15 cellular contexts compared by ENCODE assay signal in genomic region chr18:73728657-73729056, GRCh38.
DNase-seq lines count a peak whose midpoint lies in the region; ATAC-seq and TF ChIP-seq lines count a peak whose summit lies in the region.
"Had no signal": no experiment of that assay in that cellular context is flagged by ENCODE, and none has a peak within 500 bp of the region (broad histone marks: within the 10 kb centered on the region; RNA-seq: fewer than 3 reads in every experiment).

No MANE protein-coding gene starts in this region.

- H4K20me1 ChIP-seq in GM23248 (ENCODE audit: insufficient read depth) (no peaks in the 10 kb centered on the region), SK-N-SH (ENCODE audit: insufficient read depth) (no peaks in the 10 kb centered on the region), hepatocyte (ENCODE audit: insufficient read depth, poor library complexity, severe bottlenecking) (no peaks in the 10 kb centered on the region), neural progenitor cell (ENCODE audit: low read depth) (no peaks in the 10 kb centered on the region)
- H4K20me1 ChIP-seq: BLaER1 treated with 17β-estradiol and CSF1 and Interleukin-3, amounts not matched to agents 10 nM and 100 nM had no signal

- POLR2A ChIA-PET in SK-N-SH (lab: Yijun Ruan, JAX) = no interaction called here

- 40 to 41% methylated on average over 2 of the region's 2 CpGs for WGBS in GM23248 (ENCODE audit: low coverage in 1 of 2, low lambda C conversion rate in 2 of 2, missing lambda C conversion rate in 2 of 2), 2 experiments
- WGBS in SK-N-SH (ENCODE audit: low lambda C conversion rate) = 13% methylated on average over 1 of the region's 2 CpGs
- WGBS in hepatocyte (ENCODE audit: low lambda C conversion rate, missing lambda C conversion rate) = 66% methylated on average over 2 of the region's 2 CpGs

- peaks cover 13% of the 10 kb centered on the region for H3K4me1 Mint-ChIP-seq in neural progenitor cell
- H3K4me1 Mint-ChIP-seq: CD4-positive, CD25-positive, alpha-beta regulatory T cell; IgD-negative memory B cell had no signal

- intact Hi-C loops in left colon (cut with DNase I, micrococcal nuclease) = no loop called here

- H3K9me3 ChIP-seq in GM23248 (ENCODE audit: low read depth) (no peaks in the 10 kb centered on the region), SK-N-SH (no peaks in the 10 kb centered on the region), hepatocyte (ENCODE audit: low read depth) (no peaks in the 10 kb centered on the region), neural progenitor cell (ENCODE audit: low read depth) (no peaks in the 10 kb centered on the region)

- no peak overlapping the region for H3K4me3 Mint-ChIP-seq in neural progenitor cell
- H3K4me3 Mint-ChIP-seq: CD4-positive, CD25-positive, alpha-beta regulatory T cell; IgD-negative memory B cell had no signal

- H3K79me2 ChIP-seq in GM23248 (ENCODE audit: insufficient read depth) (no peaks in the 10 kb centered on the region), SK-N-SH (ENCODE audit: insufficient read depth) (no peaks in the 10 kb centered on the region), hepatocyte (no peaks in the 10 kb centered on the region), neural progenitor cell (ENCODE audit: low read depth) (no peaks in the 10 kb centered on the region)

- H3K27ac Mint-ChIP-seq in neural progenitor cell = no peak overlapping the region
- H3K27ac Mint-ChIP-seq: CD4-positive, CD25-positive, alpha-beta regulatory T cell; IgD-negative memory B cell had no signal

- H3K4me3 ChIP-seq in GM23248 (no peak overlapping the region), SK-N-SH (ENCODE audit: low read depth in 2 of 2, low read length in 1 of 2) (no peak overlapping the region), hepatocyte (no peak overlapping the region), neural progenitor cell (no peak overlapping the region)
- H3K4me3 ChIP-seq: BLaER1 treated with 17β-estradiol and CSF1 and Interleukin-3, amounts not matched to agents 10 nM and 100 nM had no signal

- no peaks in the 10 kb centered on the region for H3K27me3 ChIP-seq in GM23248 (replicated peaks; ENCODE audit: insufficient read depth)
- H3K27me3 ChIP-seq in SK-N-SH (ENCODE audit: insufficient read depth) = no peaks in the 10 kb centered on the region
- no peaks in the 10 kb centered on the region for H3K27me3 ChIP-seq in hepatocyte
- H3K27me3 ChIP-seq in neural progenitor cell = no peaks in the 10 kb centered on the region
- H3K27me3 ChIP-seq: BLaER1 treated with 17β-estradiol and CSF1 and Interleukin-3, amounts not matched to agents 10 nM and 100 nM had no signal

- H3K36me3 ChIP-seq in GM23248 (ENCODE audit: low read depth) = no peaks in the 10 kb centered on the region
- H3K36me3 ChIP-seq in SK-N-SH (replicated peaks in 1 of 2; ENCODE audit: control insufficient read depth in 1 of 2, insufficient read depth in 2 of 2, low read length in 1 of 2) = no peaks in the 10 kb centered on the region
- H3K36me3 ChIP-seq in hepatocyte (replicated peaks; ENCODE audit: insufficient read depth, low read depth) = no peaks in the 10 kb centered on the region
- no peaks in the 10 kb centered on the region for H3K36me3 ChIP-seq in neural progenitor cell
- H3K36me3 ChIP-seq: BLaER1 treated with 17β-estradiol and CSF1 and Interleukin-3, amounts not matched to agents 10 nM and 100 nM had no signal

- TF ChIP-seq CTCF in SK-N-SH (IDR thresholded peaks at IDR 0.05) (no peak), hepatocyte (IDR thresholded peaks at IDR 0.05; ENCODE audit: poor library complexity) (no peak), neural progenitor cell (IDR thresholded peaks at IDR 0.05) (no peak)

- peak; percentile 9 for DNase-seq in GM23248
- DNase-seq in SK-N-SH = no peak
- DNase-seq in hepatocyte (ENCODE audit: low spot score) = peak; percentile 10
- DNase-seq in neural progenitor cell (ENCODE audit: low spot score) = peak; percentile 17
- no peak for DNase-seq in COLO829 (ENCODE audit: low spot score)
- DNase-seq in left colon = no peak
- DNase-seq: ACHN; Calu3; CD4-positive, CD25-positive, alpha-beta regulatory T cell; DMS 273 treated with DMSO at 0.1 percent for 48 hours; EL; HCEC 1CT had no signal

- CTCF ChIA-PET in SK-N-SH (lab: Yijun Ruan, JAX) = no interaction called here

- H3F3A ChIP-seq in GM23248 (ENCODE audit: insufficient read depth) (no peaks in the 10 kb centered on the region), SK-N-SH (replicated peaks; ENCODE audit: insufficient read depth) (no peaks in the 10 kb centered on the region), neural progenitor cell (ENCODE audit: low read depth) (peaks cover 21% of the 10 kb centered on the region)

- H3K9me3 Mint-ChIP-seq in neural progenitor cell = peaks cover 13% of the 10 kb centered on the region

- H3K4me2 ChIP-seq in GM23248 (ENCODE audit: unreplicated experiment) (no peak overlapping the region), SK-N-SH (no peak overlapping the region), hepatocyte (no peak overlapping the region), neural progenitor cell (no peak overlapping the region)
- H3K4me2 ChIP-seq: BLaER1 treated with 17β-estradiol and CSF1 and Interleukin-3, amounts not matched to agents 10 nM and 100 nM had no signal

- no peak for TF ChIP-seq EP300 in SK-N-SH (IDR thresholded peaks at IDR 0.05; ENCODE audit: borderline replicate concordance in 1 of 2, low read depth in 1 of 2, low read length in 1 of 2)

- no peak for TF ChIP-seq RAD21 in SK-N-SH (IDR thresholded peaks at IDR 0.05; ENCODE audit: low read length)

- H3K4me1 ChIP-seq in GM23248 (ENCODE audit: insufficient read depth) (no peaks in the 10 kb centered on the region), SK-N-SH (ENCODE audit: control insufficient read depth in 1 of 2, insufficient read depth in 2 of 2, low read depth in 1 of 2, low read length in 1 of 2) (no peaks in the 10 kb centered on the region), hepatocyte (ENCODE audit: insufficient read depth) (no peaks in the 10 kb centered on the region), neural progenitor cell (peaks cover 37% of the 10 kb centered on the region)
- H3K4me1 ChIP-seq: BLaER1 treated with 17β-estradiol and CSF1 and Interleukin-3, amounts not matched to agents 10 nM and 100 nM had no signal

- H3K27me3 Mint-ChIP-seq in neural progenitor cell (ENCODE audit: insufficient read depth, low read depth) = peaks cover 2% of the 10 kb centered on the region
- H3K27me3 Mint-ChIP-seq: CD4-positive, CD25-positive, alpha-beta regulatory T cell; IgD-negative memory B cell had no signal

- in situ Hi-C loops in GM23248 (cut with MboI) = no loop called here

- no peak overlapping the region for H3K27ac ChIP-seq in GM23248
- H3K27ac ChIP-seq in SK-N-SH (ENCODE audit: low read depth in 2 of 2, low read length in 1 of 2) = no peak overlapping the region
- no peak overlapping the region for H3K27ac ChIP-seq in hepatocyte
- no peak overlapping the region for H3K27ac ChIP-seq in neural progenitor cell
- H3K27ac ChIP-seq: BLaER1 treated with 17β-estradiol and CSF1 and Interleukin-3, amounts not matched to agents 10 nM and 100 nM had no signal

- ATAC-seq in HG02588 (IDR thresholded peaks at IDR 0.05; ENCODE audit: unreplicated experiment) = no peak
- ATAC-seq in left colon = no peak

- H3K9me2 ChIP-seq in GM23248 (ENCODE audit: insufficient read depth) = no peaks in the 10 kb centered on the region
- no peaks in the 10 kb centered on the region for H3K9me2 ChIP-seq in SK-N-SH
- no peaks in the 10 kb centered on the region for H3K9me2 ChIP-seq in hepatocyte (replicated peaks; ENCODE audit: insufficient read depth)

- H3K36me3 Mint-ChIP-seq in neural progenitor cell = no peaks in the 10 kb centered on the region
- H3K36me3 Mint-ChIP-seq: CD4-positive, CD25-positive, alpha-beta regulatory T cell; IgD-negative memory B cell had no signal

- no peak overlapping the region for H2AFZ ChIP-seq in GM23248
- no peak overlapping the region for H2AFZ ChIP-seq in SK-N-SH (ENCODE audit: low read depth)
- H2AFZ ChIP-seq in hepatocyte = no peak overlapping the region
- H2AFZ ChIP-seq in neural progenitor cell (replicated peaks) = no peak overlapping the region

- no peak overlapping the region for H3K9ac ChIP-seq in GM23248
- H3K9ac ChIP-seq in SK-N-SH = no peak overlapping the region
- H3K9ac ChIP-seq in neural progenitor cell = no peak overlapping the region
- H3K9ac ChIP-seq: BLaER1 treated with 17β-estradiol and CSF1 and Interleukin-3, amounts not matched to agents 10 nM and 100 nM had no signal

TF ChIP-seq in SK-N-SH, 30 proteins besides CTCF, POLR2A, EP300 and RAD21:
- TF ChIP-seq TCF12 (IDR thresholded peaks at IDR 0.05) = no peak
- peak; percentile 89 for TF ChIP-seq REST (IDR thresholded peaks at IDR 0.05; ENCODE audit: low read depth, low read length)

Comparison
In these comparisons a context has a peak if more than half of its experiments do, and no peak if none do; other contexts are left out.
1. DNase-seq: peak in GM23248 (single experiment), hepatocyte (single experiment) and neural progenitor cell (single experiment); none in SK-N-SH (single experiment), COLO829 (single experiment) and left colon (0 of 2).